8 cellular contexts compared by ENCODE assay signal in genomic region chr7:151447901-151448260, GRCh38. TPM values are rescaled to one million over a fixed set of nuclear protein-coding genes. Genes with fewer than 3 reads are reported as not detected.
A peak's percentile ranks its signal among the peaks of the same experiment; 100 is the strongest.
DNase-seq lines count a peak whose midpoint lies in the region; TF ChIP-seq lines count a peak whose summit lies in the region.

No MANE protein-coding gene starts in this region.

- H3K4me1 ChIP-seq in HUES64 (ENCODE audit: insufficient read depth, low read length) = peaks cover 2% of the 10 kb centered on the region

- H3K4me3 ChIP-seq in AG10803 (ENCODE audit: low read length) (peak overlapping the region; percentile 39), HUES64 (ENCODE audit: low read length) (peak overlapping the region; percentile 55)

- WGBS in HUES64 = 65% methylated on average over 20 of the region's 26 CpGs

- no peaks in the 10 kb centered on the region for H3K9me3 Mint-ChIP-seq in endothelial cell (ENCODE audit: unreplicated experiment)
- H3K9me3 Mint-ChIP-seq in neural crest cell = no peaks in the 10 kb centered on the region

- H3K36me3 Mint-ChIP-seq in endothelial cell (ENCODE audit: low read depth, unreplicated experiment) (no peaks in the 10 kb centered on the region), neural crest cell (ENCODE audit: low read depth) (no peaks in the 10 kb centered on the region)

- in situ Hi-C loops in G401 (cut with HindIII; ENCODE audit: low sequenced_read_pairs) = no loop called here

- TF ChIP-seq CTCF in AG10803 (conservative IDR thresholded peaks at IDR 0.05; ENCODE audit: low read length) (no peak), endothelial cell (IDR thresholded peaks at IDR 0.05; ENCODE audit: unreplicated experiment) (no peak), neural crest cell (conservative IDR thresholded peaks at IDR 0.05) (no peak)

- H3K4me1 Mint-ChIP-seq in endothelial cell (ENCODE audit: unreplicated experiment) (peaks cover 7% of the 10 kb centered on the region), neural crest cell (peaks cover 3% of the 10 kb centered on the region)

- no peak overlapping the region for H3K27ac ChIP-seq in HUES64 (ENCODE audit: low read depth, low read length)

- peak overlapping the region; percentile 56 for H3K9ac ChIP-seq in HUES64 (ENCODE audit: low read depth, low read length)

- H3K27me3 ChIP-seq in HUES64 (ENCODE audit: insufficient read depth, low read length) = peaks cover 14% of the 10 kb centered on the region

- H3K27me3 Mint-ChIP-seq in endothelial cell (ENCODE audit: unreplicated experiment) (peaks cover 2% of the 10 kb centered on the region), neural crest cell (ENCODE audit: low read depth) (peaks cover 2% of the 10 kb centered on the region)

- H3K36me3 ChIP-seq in HUES64 (ENCODE audit: insufficient read depth, low read length) = no peaks in the 10 kb centered on the region

- no peaks in the 10 kb centered on the region for H3K9me3 ChIP-seq in HUES64 (ENCODE audit: insufficient read depth, low read depth, low read length)

- DNase-seq in AG10803 (ENCODE audit: low read depth) = no peak
- DNase-seq in endothelial cell (ENCODE audit: low spot score) = no peak
- no peak for DNase-seq in neural crest cell (ENCODE audit: low read depth, low spot score)
- DNase-seq in SIG-M5 (lab: John Stamatoyannopoulos, UW) = no peak
- no peak for DNase-seq in G401 (ENCODE audit: low spot score)
- DNase-seq in ureter (ENCODE audit: low spot score) = no peak
- DNase-seq in NOMO-1 treated with DMSO at 0.1 percent for 48 hours (lab: John Stamatoyannopoulos, UW; ENCODE audit: unreplicated experiment) = no peak

- H3K27ac Mint-ChIP-seq in endothelial cell (ENCODE audit: unreplicated experiment) (no peak overlapping the region), neural crest cell (ENCODE audit: unreplicated experiment) (no peak overlapping the region)

- peak overlapping the region; percentile 47 for H3K4me3 Mint-ChIP-seq in endothelial cell (ENCODE audit: unreplicated experiment)
- peak overlapping the region; percentile 47 for H3K4me3 Mint-ChIP-seq in neural crest cell

RNA-seq across cellular contexts. Expression of gene CRYGN, which starts 7.9 kb away (rescaled TPM):
- 0.40 TPM for polyA plus RNA-seq in HUES64 (2013, experiment 1 of 2)
- 1.1 TPM for polyA plus RNA-seq in HUES64 (2013, experiment 2 of 2)
- total RNA-seq in endothelial cell (ENCODE audit: unreplicated experiment) (not detected), neural crest cell (0.16 and 0.32 TPM in 2 replicates), ureter (not detected)
- total RNA-seq in G401 (2014; rRNA removed; shearing (Covaris generic)) = not detected in 2 replicates

RNA-seq across cellular contexts. Expression of gene WDR86, which starts 38.0 kb away (rescaled TPM):
- 8.7 TPM for polyA plus RNA-seq in HUES64 (2013, experiment 1 of 2)
- 10.9 TPM for polyA plus RNA-seq in HUES64 (2013, experiment 2 of 2)
- total RNA-seq in endothelial cell (ENCODE audit: unreplicated experiment) = 57.0 TPM
- total RNA-seq in neural crest cell = 24.8 and 29.8 TPM in 2 replicates
- 10.2 and 13.7 TPM in 2 replicates for total RNA-seq in G401 (2014; rRNA removed; shearing (Covaris generic))
- total RNA-seq in ureter = 4.3 TPM
